12 cellular contexts compared by ENCODE assay signal in the genomic region with DNA sequence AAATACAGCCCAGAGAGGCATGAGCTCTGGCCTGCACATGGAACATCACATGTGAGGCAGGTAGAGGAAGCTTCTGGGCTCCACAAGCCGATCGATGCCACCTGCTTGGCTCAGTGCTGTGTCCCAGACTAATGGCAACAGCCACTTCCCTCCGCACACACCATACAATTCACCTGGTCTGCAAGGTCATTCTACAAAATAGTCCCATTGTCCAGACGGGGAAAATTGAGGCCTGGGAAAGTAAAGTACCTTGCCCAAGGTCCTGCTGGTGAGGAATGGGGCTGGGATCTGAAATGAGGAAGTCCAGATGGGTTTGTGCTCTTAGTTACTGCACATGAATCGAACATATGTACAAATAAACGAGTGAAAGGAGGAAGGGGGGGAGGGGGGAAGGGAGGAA.
DNase-seq lines count a peak whose midpoint lies in the region; ATAC-seq, FAIRE-seq and TF ChIP-seq lines count a peak whose summit lies in the region.
"Had no signal": no experiment of that assay in that cellular context is flagged by ENCODE, and none has a peak within 500 bp of the region (broad histone marks: within the 10 kb centered on the region; RNA-seq: fewer than 3 reads in every experiment).

No MANE protein-coding gene starts in this region.

- TF ChIP-seq CTCF in A549 (IDR thresholded peaks at IDR 0.05) (no peak), HCT116 (IDR thresholded peaks at IDR 0.05 in 2 of 3, conservative IDR thresholded peaks at IDR 0.05 in 1 of 3; ENCODE audit: borderline replicate concordance in 1 of 3, insufficient read depth in 1 of 3, low read depth in 2 of 3, low read length in 2 of 3) (no peak), Panc1 (IDR thresholded peaks at IDR 0.05) (no peak), esophagus squamous epithelium (IDR thresholded peaks at IDR 0.05) (no peak)

- no peak overlapping the region for H3K4me3 ChIP-seq in A549
- H3K4me3 ChIP-seq in HCT116 (replicated peaks in 1 of 2; ENCODE audit: low read depth in 1 of 2, low read length in 2 of 2) = no peak overlapping the region
- no peak overlapping the region for H3K4me3 ChIP-seq in Panc1 (ENCODE audit: low read depth in 2 of 2, low read length in 2 of 2)
- H3K4me3 ChIP-seq in esophagus squamous epithelium = no peak overlapping the region
- H3K4me3 ChIP-seq: Peyer's patch had no signal

- TF ChIP-seq EP300 in A549 (IDR thresholded peaks at IDR 0.05) = no peak

- TF ChIP-seq RAD21 in A549 (conservative IDR thresholded peaks at IDR 0.05 in 1 of 2, IDR thresholded peaks at IDR 0.05 in 1 of 2) (no peak), HCT116 (IDR thresholded peaks at IDR 0.05; ENCODE audit: low read depth) (no peak)

- H3K9ac ChIP-seq in HCT116 (ENCODE audit: low read length) = peak overlapping the region; percentile 20

- H3K4me1 ChIP-seq in A549 (peaks cover 59% of the 10 kb centered on the region), HCT116 (ENCODE audit: control insufficient read depth in 1 of 2, insufficient read depth in 2 of 2, low read length in 2 of 2) (peaks cover 46 to 60% of the 10 kb centered on the region in 2 experiments), Panc1 (ENCODE audit: control insufficient read depth, insufficient read depth, low read length) (peaks cover 44% of the 10 kb centered on the region), esophagus squamous epithelium (peaks cover 13 to 57% (median 36%) of the 10 kb centered on the region in 3 donors)

- H2AFZ ChIP-seq in HCT116 (ENCODE audit: low read depth, low read length, poor library complexity, severe bottlenecking) = no peak overlapping the region

- ATAC-seq in A549 = no peak
- no peak for ATAC-seq in HCT116
- ATAC-seq in Panc1 = no peak
- ATAC-seq in GM21528 (IDR thresholded peaks at IDR 0.05; ENCODE audit: low FRiP score, unreplicated experiment) = no peak
- ATAC-seq: stimulated activated effector memory CD8-positive, alpha-beta T cell treated with anti-CD3 and anti-CD28 coated beads, Interleukin-12 subunit alpha, Interleukin-12 subunit beta, amount 100 ng/mL, for 72 hours had no signal

- H3K9me3 ChIP-seq in A549 (no peaks in the 10 kb centered on the region), HCT116 (ENCODE audit: control insufficient read depth in 1 of 2, insufficient read depth in 1 of 2, low read depth in 1 of 2, low read length in 2 of 2) (no peaks in the 10 kb centered on the region), Panc1 (ENCODE audit: control insufficient read depth, insufficient read depth, low read depth, low read length) (no peaks in the 10 kb centered on the region), esophagus squamous epithelium (no peaks in the 10 kb centered on the region)
- H3K9me3 ChIP-seq: Peyer's patch had no signal

- H3K79me2 ChIP-seq in HCT116 (ENCODE audit: insufficient read depth, low read length) = no peaks in the 10 kb centered on the region

- BruUV-seq in HCT116 (replicated peaks; lab: Mats Ljungman, UMichigan) = no TSS peak
- BruUV-seq in Panc1 (replicated peaks; lab: Mats Ljungman, UMichigan) = no TSS peak

- H3K27me3 ChIP-seq in HCT116 (ENCODE audit: insufficient read depth, low read length) (no peaks in the 10 kb centered on the region), Panc1 (ENCODE audit: control insufficient read depth, insufficient read depth, low read length) (no peaks in the 10 kb centered on the region), esophagus squamous epithelium (no peaks in the 10 kb centered on the region)
- H3K27me3 ChIP-seq: Peyer's patch had no signal

- TF ChIP-seq POLR2A in A549 (IDR thresholded peaks at IDR 0.05; ENCODE audit: low read length) (no peak), HCT116 (IDR thresholded peaks at IDR 0.05; ENCODE audit: borderline replicate concordance, extremely low read depth, insufficient read depth, insufficient read length) (no peak), esophagus squamous epithelium (IDR thresholded peaks at IDR 0.05) (no peak)

- peak overlapping the region; percentile 88 to 89 for H3K27ac ChIP-seq in A549
- H3K27ac ChIP-seq in HCT116 (ENCODE audit: low read depth, low read length) = peak overlapping the region; percentile 87
- H3K27ac ChIP-seq in Panc1 (ENCODE audit: low read length) = peak overlapping the region; percentile 77
- peak overlapping the region; percentile 39 to 87 (median 84) for H3K27ac ChIP-seq in esophagus squamous epithelium

- WGBS in A549 (ENCODE audit: missing lambda C conversion rate) = 59% methylated on average over 6 of the region's 6 CpGs
- WGBS in esophagus squamous epithelium, 2 donors = 66 to 69% methylated on average over 3 to 5 of the region's 6 CpGs

- H3K4me2 ChIP-seq in A549 (peak overlapping the region; percentile 66), HCT116 (ENCODE audit: low read length) (peak overlapping the region; percentile 81)

- no peaks in the 10 kb centered on the region for H3K9me2 ChIP-seq in HCT116 (ENCODE audit: insufficient read depth)

- RAD21 ChIA-PET in HCT116 (lab: Charles Lee; ENCODE audit: low non-redundant PET in 1 of 2, low total read pairs in 2 of 2, uncharacterized antibody in 2 of 2, unreplicated experiment in 2 of 2) = no interaction called here

- no peak for FAIRE-seq in A549 (lab: Jason Lieb, UNC)

- H4K20me1 ChIP-seq in HCT116 (ENCODE audit: insufficient read depth) = no peaks in the 10 kb centered on the region

- POLR2A ChIA-PET in A549 (lab: Yijun Ruan, JAX) = interaction anchor here (1.0 to 2.4 kb wide), 3 partner anchors 88 to 244 kb away, joined by 3 to 11 read pairs (median 11); partner anchors contain the start of genes LITAF and TXNDC11
- POLR2A ChIA-PET in HCT116 (lab: Charles Lee) = interaction anchor here (1.4 kb wide), 1 partner anchor 243 kb away, joined by 4 read pairs; the partner anchor contains the start of gene SOCS1
- POLR2A ChIA-PET in Panc1 (lab: Charles Lee) = no interaction called here

- H3K36me3 ChIP-seq in HCT116 (ENCODE audit: control insufficient read depth in 1 of 2, insufficient read depth in 2 of 2, low read length in 2 of 2) = no peaks in the 10 kb centered on the region
- no peaks in the 10 kb centered on the region for H3K36me3 ChIP-seq in Panc1 (ENCODE audit: control insufficient read depth, insufficient read depth, low read length)
- H3K36me3 ChIP-seq in esophagus squamous epithelium = no peaks in the 10 kb centered on the region
- H3K36me3 ChIP-seq: Peyer's patch had no signal

- CTCF ChIA-PET in A549 (lab: Yijun Ruan, JAX) = interaction anchor here (1.5 to 2.3 kb wide), 2 partner anchors 93 to 142 kb away, joined by 7 to 8 read pairs; no protein-coding TSS in a partner anchor
- CTCF ChIA-PET in HCT116 (lab: Charles Lee) = interaction anchor here (0.9 to 2.2 kb wide), 3 partner anchors 25 to 92 kb away, joined by 3 to 13 read pairs (median 11); no protein-coding TSS in a partner anchor
- CTCF ChIA-PET in Panc1 (lab: Charles Lee) = no interaction called here

- intact Hi-C loops in HCT116 (cut with micrococcal nuclease) = no loop called here
- intact Hi-C loops in Panc1 (cut with micrococcal nuclease; ENCODE audit: unreplicated experiment) = no loop called here
- intact Hi-C loops in esophagus squamous epithelium (cut with DNase I) = no loop called here

- DNase-seq in A549 (ENCODE audit: low read depth in 1 of 2, low spot score in 1 of 2) (no peak), HCT116 (ENCODE audit: low read depth, low spot score) (no peak), Panc1 (ENCODE audit: low read depth, low spot score) (no peak), esophagus squamous epithelium (lab: John Stamatoyannopoulos, UW) (no peak), NCI-H2081 treated with DMSO at 0.1 percent for 48 hours (lab: John Stamatoyannopoulos, UW) (no peak)
- no peak for DNase-seq in activated CD8-positive, alpha-beta memory T cell treated with anti-CD3 and anti-CD28 coated beads, Interleukin-2, amount 50 U/mL, for 48 hours
- no peak for DNase-seq in activated CD4-positive, CD25-positive, alpha-beta regulatory T cell treated with anti-CD3 and anti-CD28 coated beads, Interleukin-2, amount 50 U/mL, for 72 hours
- DNase-seq: amygdala; Peyer's patch; stimulated activated CD4-positive, alpha-beta T cell treated with anti-CD3 and anti-CD28 coated beads, Interleukin-2, amount 100 ng/mL, for 48 hours had no signal

- in situ Hi-C loops in Panc1 (cut with HindIII; ENCODE audit: low pct_unique_long_range_greater_than_20kb, low sequenced_read_pairs) = no loop called here

TF ChIP-seq in A549, 52 proteins besides CTCF, POLR2A, EP300 and RAD21 (continues in another document):
- TF ChIP-seq TFCP2L1 (CRISPR knock-in tag; IDR thresholded peaks at IDR 0.05) (no peak), RCOR1 (IDR thresholded peaks at IDR 0.05; ENCODE audit: low read depth, low read length) (no peak), MAX (IDR thresholded peaks at IDR 0.05) (no peak), RARB (CRISPR knock-in tag; IDR thresholded peaks at IDR 0.05) (no peak), ZSCAN20 (CRISPR knock-in tag; IDR thresholded peaks at IDR 0.05) (no peak), HEYL (CRISPR knock-in tag; IDR thresholded peaks at IDR 0.05) (no peak), CHD4 (IDR thresholded peaks at IDR 0.05; ENCODE audit: borderline replicate concordance) (peak; percentile 80), SREBF2 (IDR thresholded peaks at IDR 0.05) (no peak), HOXB13 (CRISPR knock-in tag; IDR thresholded peaks at IDR 0.05; ENCODE audit: low read depth) (no peak), HDAC2 (IDR thresholded peaks at IDR 0.05) (peak; percentile 58; the same call in 1 of the 2 replicates), ZC3H11A (IDR thresholded peaks at IDR 0.05) (no peak)

TF ChIP-seq in HCT116, 20 proteins besides CTCF, POLR2A, EP300 and RAD21 (continues in another document):
- TF ChIP-seq SRF (IDR thresholded peaks at IDR 0.05; ENCODE audit: low read depth) (no peak), ATF3 (IDR thresholded peaks at IDR 0.05) (no peak), ELF1 (IDR thresholded peaks at IDR 0.05; ENCODE audit: borderline replicate concordance, low read depth) (no peak), MAX (IDR thresholded peaks at IDR 0.05) (no peak), CBX3 (IDR thresholded peaks at IDR 0.05; ENCODE audit: low read depth) (no peak), EGR1 (IDR thresholded peaks at IDR 0.05; ENCODE audit: low read depth) (no peak), TCF7L2 (IDR thresholded peaks at IDR 0.05; ENCODE audit: borderline replicate concordance, extremely low read depth, insufficient read depth, insufficient read length) (no peak), SP1 (IDR thresholded peaks at IDR 0.05; ENCODE audit: low read depth) (no peak), CEBPB (IDR thresholded peaks at IDR 0.05; ENCODE audit: low read depth) (no peak), EZH2phosphoT487 (IDR thresholded peaks at IDR 0.05; ENCODE audit: borderline replicate concordance) (no peak), ZFX (IDR thresholded peaks at IDR 0.05) (no peak)
